In the genomic region with DNA sequence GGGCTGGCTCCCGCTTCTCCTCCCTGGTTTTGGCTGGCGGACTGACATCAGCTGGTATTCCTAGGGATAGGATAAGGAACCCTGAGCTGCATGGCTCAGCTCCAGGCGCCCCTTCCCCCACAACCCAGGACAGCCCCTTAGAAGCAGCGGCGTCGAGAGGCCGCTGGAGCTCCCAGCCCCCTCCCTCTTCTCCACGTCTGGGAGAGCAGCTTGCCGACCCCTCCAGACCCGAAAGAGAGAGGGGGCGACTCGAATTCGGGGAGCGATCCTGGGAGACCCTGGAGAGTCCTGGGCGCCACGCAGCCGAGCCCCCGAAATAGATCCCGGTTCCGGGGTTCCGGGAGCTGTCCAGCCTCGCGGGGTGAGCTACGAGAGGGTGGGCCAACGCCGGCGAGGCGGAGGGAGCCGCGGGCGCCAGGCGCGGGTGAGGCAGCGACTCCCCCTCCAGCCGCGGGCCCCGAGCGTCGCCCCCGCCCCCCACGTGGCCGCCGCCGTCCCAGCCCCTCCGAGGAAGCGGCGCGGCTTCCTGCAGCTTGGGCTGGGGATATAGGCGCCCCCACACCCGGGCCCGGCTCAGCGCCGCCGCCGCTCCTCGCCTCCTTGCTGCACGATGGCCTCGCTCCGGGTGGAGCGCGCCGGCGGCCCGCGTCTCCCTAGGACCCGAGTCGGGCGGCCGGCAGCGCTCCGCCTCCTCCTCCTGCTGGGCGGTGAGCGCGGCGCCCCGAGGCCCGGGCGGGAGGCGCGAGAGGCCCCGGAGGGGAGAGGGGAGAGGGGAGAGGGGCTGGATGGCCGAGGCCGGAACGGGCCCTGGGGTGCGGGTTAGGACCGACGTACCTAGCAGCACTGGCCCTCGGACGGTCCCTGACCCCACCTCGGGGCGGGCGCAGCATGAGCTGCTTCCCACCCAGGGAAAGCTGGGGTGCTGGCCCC, we compare ENCODE assay signal across 1 cellular context.
TF ChIP-seq lines count a peak whose summit lies in the region.

A gene with protein sequence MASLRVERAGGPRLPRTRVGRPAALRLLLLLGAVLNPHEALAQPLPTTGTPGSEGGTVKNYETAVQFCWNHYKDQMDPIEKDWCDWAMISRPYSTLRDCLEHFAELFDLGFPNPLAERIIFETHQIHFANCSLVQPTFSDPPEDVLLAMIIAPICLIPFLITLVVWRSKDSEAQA (plus strand): TSS at position 576 of the 930 bp plus-strand sequence. CDS start 35 bp downstream, at position 611.

TF ChIP-seq in GM12878, 131 proteins besides CTCF, POLR2A, EP300 and RAD21:
- TF ChIP-seq FOXK2 (IDR thresholded peaks at IDR 0.05), result no peak
- TF ChIP-seq, protein P1, sequence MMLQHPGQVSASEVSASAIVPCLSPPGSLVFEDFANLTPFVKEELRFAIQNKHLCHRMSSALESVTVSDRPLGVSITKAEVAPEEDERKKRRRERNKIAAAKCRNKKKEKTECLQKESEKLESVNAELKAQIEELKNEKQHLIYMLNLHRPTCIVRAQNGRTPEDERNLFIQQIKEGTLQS (IDR thresholded peaks at IDR 0.05; ENCODE audit: borderline replicate concordance, extremely low read depth, low read depth, low read length), result no peak
- TF ChIP-seq, protein P2, sequence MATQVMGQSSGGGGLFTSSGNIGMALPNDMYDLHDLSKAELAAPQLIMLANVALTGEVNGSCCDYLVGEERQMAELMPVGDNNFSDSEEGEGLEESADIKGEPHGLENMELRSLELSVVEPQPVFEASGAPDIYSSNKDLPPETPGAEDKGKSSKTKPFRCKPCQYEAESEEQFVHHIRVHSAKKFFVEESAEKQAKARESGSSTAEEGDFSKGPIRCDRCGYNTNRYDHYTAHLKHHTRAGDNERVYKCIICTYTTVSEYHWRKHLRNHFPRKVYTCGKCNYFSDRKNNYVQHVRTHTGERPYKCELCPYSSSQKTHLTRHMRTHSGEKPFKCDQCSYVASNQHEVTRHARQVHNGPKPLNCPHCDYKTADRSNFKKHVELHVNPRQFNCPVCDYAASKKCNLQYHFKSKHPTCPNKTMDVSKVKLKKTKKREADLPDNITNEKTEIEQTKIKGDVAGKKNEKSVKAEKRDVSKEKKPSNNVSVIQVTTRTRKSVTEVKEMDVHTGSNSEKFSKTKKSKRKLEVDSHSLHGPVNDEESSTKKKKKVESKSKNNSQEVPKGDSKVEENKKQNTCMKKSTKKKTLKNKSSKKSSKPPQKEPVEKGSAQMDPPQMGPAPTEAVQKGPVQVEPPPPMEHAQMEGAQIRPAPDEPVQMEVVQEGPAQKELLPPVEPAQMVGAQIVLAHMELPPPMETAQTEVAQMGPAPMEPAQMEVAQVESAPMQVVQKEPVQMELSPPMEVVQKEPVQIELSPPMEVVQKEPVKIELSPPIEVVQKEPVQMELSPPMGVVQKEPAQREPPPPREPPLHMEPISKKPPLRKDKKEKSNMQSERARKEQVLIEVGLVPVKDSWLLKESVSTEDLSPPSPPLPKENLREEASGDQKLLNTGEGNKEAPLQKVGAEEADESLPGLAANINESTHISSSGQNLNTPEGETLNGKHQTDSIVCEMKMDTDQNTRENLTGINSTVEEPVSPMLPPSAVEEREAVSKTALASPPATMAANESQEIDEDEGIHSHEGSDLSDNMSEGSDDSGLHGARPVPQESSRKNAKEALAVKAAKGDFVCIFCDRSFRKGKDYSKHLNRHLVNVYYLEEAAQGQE (IDR thresholded peaks at IDR 0.05; ENCODE audit: low read depth, low read length), result peak; percentile 66; the same call in 1 of the 2 replicates
